18 cellular contexts compared by ENCODE assay signal in the genomic region with DNA sequence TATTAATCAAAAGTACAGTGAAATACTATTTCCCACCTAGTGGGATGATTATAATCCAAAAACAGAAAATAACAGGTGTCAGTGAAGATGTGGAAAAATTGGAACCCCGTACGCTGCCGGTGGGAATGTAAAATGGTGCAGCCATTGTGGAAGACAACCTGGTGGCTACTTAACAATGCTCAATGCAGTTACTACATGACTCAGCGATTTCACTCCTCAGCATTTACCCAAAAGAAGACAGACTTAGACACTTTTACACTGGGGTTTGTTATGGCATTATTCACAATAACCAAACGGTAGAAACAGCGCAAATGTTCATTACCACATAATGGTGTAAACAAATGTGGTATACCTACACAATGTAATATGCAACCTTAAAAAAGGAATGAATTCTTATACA. TPM values are rescaled to one million over a fixed set of nuclear protein-coding genes. Genes with fewer than 3 reads are reported as not detected.
DNase-seq lines count a peak whose midpoint lies in the region; ATAC-seq, FAIRE-seq and TF ChIP-seq lines count a peak whose summit lies in the region.
"Had no signal": no experiment of that assay in that cellular context is flagged by ENCODE, and none has a peak within 500 bp of the region (broad histone marks: within the 10 kb centered on the region; RNA-seq: fewer than 3 reads in every experiment).

No MANE protein-coding gene starts in this region.

- 91% methylated on average over 6 of the region's 6 CpGs; no CpG with 5 or more reads in 1 of the 2 experiments for WGBS in H1 (ENCODE audit: extremely low coverage in 1 of 2, insufficient coverage in 1 of 2, insufficient read length in 1 of 2, insufficient replicate concordance in 2 of 2, low coverage in 1 of 2, low lambda C conversion rate in 2 of 2, missing lambda C conversion rate in 1 of 2), 2 experiments

- no peak overlapping the region for H3K23ac ChIP-seq in H1 (ENCODE audit: insufficient read length)

- POLR2A ChIA-PET in OCI-LY7 (lab: Charles Lee): interaction anchor here (0.8 kb wide), 1 partner anchor 18 kb away, joined by 3 read pairs; no protein-coding TSS in a partner anchor
- POLR2A ChIA-PET in H1 (lab: Charles Lee; ENCODE audit: partially characterized antibody): interaction anchor here (0.6 to 2.0 kb wide), 5 partner anchors 9 to 23 kb away, joined by 3 to 5 read pairs (median 4); partner anchors contain the start of gene SECISBP2

- no peaks in the 10 kb centered on the region for H3K23me2 ChIP-seq in H1 (ENCODE audit: low read depth, low read length)

- H2BK120ac ChIP-seq in H1 (replicated peaks; ENCODE audit: low read depth, low read length): no peak overlapping the region

- FAIRE-seq in GM12892 (lab: Jason Lieb, UNC) (peak; percentile 79), H1 (lab: Jason Lieb, UNC) (no peak)
- FAIRE-seq: GM12878 had no signal

- intact Hi-C loops in OCI-LY7 (cut with micrococcal nuclease; ENCODE audit: unreplicated experiment): no loop called here
- intact Hi-C loops in upper lobe of right lung (cut with DNase I): no loop called here

- no peak for DNase-seq in activated T-cell treated with anti-CD3 and anti-CD28 coated beads, Interleukin-2, amount 50 U/mL, for 24 hours
- DNase-seq in activated T-cell treated with anti-CD3 and anti-CD28 coated beads for 4 hours (no peak), GM12892 (ENCODE audit: insufficient read length) (no peak), OCI-LY7 (ENCODE audit: low spot score) (no peak), H1 (ENCODE audit: low read depth in 1 of 2, low spot score in 2 of 2) (no peak), upper lobe of right lung (no peak), GM13977 (ENCODE audit: low spot score) (no peak)
- DNase-seq in activated CD8-positive, alpha-beta memory T cell treated with anti-CD3 and anti-CD28 coated beads, Interleukin-2, amount 10 ng/mL, durations not matched to agents 7 days and 5 days: no peak
- DNase-seq: CD4-positive, alpha-beta memory T cell; DMS153; GF-D8; NCI-H1092 treated with DMSO at 0.1 percent for 48 hours; NCI-H146; NCI-H2081; NCI-H446 treated with DMSO at 0.1 percent for 48 hours; Right ventricle myocardium superior had no signal

- no peak overlapping the region for H2BK5ac ChIP-seq in H1 (ENCODE audit: low read depth, low read length)

- CTCF ChIA-PET in OCI-LY7 (lab: Charles Lee; ENCODE audit: unreplicated experiment) (no interaction called here), H1 (lab: Charles Lee; ENCODE audit: partially characterized antibody) (no interaction called here)
- CTCF ChIA-PET in activated CD8-positive, alpha-beta memory T cell treated with anti-CD3 and anti-CD28 coated beads, Interleukin-2, amount 10 ng/mL, durations not matched to agents 7 days and 5 days (lab: Charles Lee): interaction anchor here (1.1 to 1.6 kb wide), 3 partner anchors 15 to 207 kb away, joined by 3 to 5 read pairs (median 3); no protein-coding TSS in a partner anchor

- H3K9me3 Mint-ChIP-seq in activated T-cell treated with anti-CD3 and anti-CD28 coated beads, Interleukin-2, amount 50 U/mL, for 24 hours: peaks cover 2% of the 10 kb centered on the region
- no peaks in the 10 kb centered on the region for H3K9me3 Mint-ChIP-seq in activated CD8-positive, alpha-beta memory T cell treated with anti-CD3 and anti-CD28 coated beads, Interleukin-2, amount 10 ng/mL, durations not matched to agents 7 days and 5 days (ENCODE audit: low read depth)

- H3K56ac ChIP-seq in H1 (replicated peaks; ENCODE audit: insufficient read length, low read depth, low read length): no peak overlapping the region

- H3K27me3 ChIP-seq in H1 (replicated peaks in 1 of 4; ENCODE audit: control insufficient read depth in 3 of 4, extremely low read depth in 1 of 4, insufficient read depth in 3 of 4, low read length in 3 of 4) (no peaks in the 10 kb centered on the region), upper lobe of right lung (no peaks in the 10 kb centered on the region)
- H3K27me3 ChIP-seq: BLaER1 had no signal

- H2AK5ac ChIP-seq in H1 (ENCODE audit: low read depth, low read length): no peak overlapping the region

- TF ChIP-seq POLR2A in GM12892 (IDR thresholded peaks at IDR 0.05; ENCODE audit: low read depth, low read length): no peak
- TF ChIP-seq POLR2A in H1 (IDR thresholded peaks at IDR 0.05; ENCODE audit: control extremely low read depth in 1 of 2, low read depth in 2 of 2, low read length in 2 of 2): no peak

- no peak overlapping the region for H3K4me2 ChIP-seq in OCI-LY7 (ENCODE audit: low read length)
- no peak overlapping the region for H3K4me2 ChIP-seq in H1 (ENCODE audit: insufficient read depth in 1 of 2, low read depth in 2 of 2, low read length in 2 of 2)
- H3K4me2 ChIP-seq: BLaER1 had no signal

- TF ChIP-seq CTCF in OCI-LY7 (conservative IDR thresholded peaks at IDR 0.05; ENCODE audit: low read length) (no peak), H1 (IDR thresholded peaks at IDR 0.05; ENCODE audit: control extremely low read depth in 1 of 3, insufficient read depth in 1 of 3, low read depth in 1 of 3, low read length in 3 of 3) (no peak), upper lobe of right lung (IDR thresholded peaks at IDR 0.05) (no peak), GM13977 (IDR thresholded peaks at IDR 0.05; ENCODE audit: extremely low read depth, insufficient read depth, missing control alignments) (no peak)

- H2BK15ac ChIP-seq in H1 (ENCODE audit: low read length): no peak overlapping the region

- H3K4me1 ChIP-seq in OCI-LY7 (ENCODE audit: insufficient read depth, low read length, poor library complexity, severe bottlenecking) (no peaks in the 10 kb centered on the region), H1 (replicated peaks in 1 of 4; ENCODE audit: control insufficient read depth in 3 of 4, insufficient read depth in 4 of 4, low read length in 3 of 4) (no peaks in the 10 kb centered on the region), upper lobe of right lung (no peaks in the 10 kb centered on the region)
- H3K4me1 ChIP-seq: BLaER1 had no signal

- H2BK12ac ChIP-seq in H1 (ENCODE audit: low read depth, low read length): no peak overlapping the region

- no peak overlapping the region for H3K18ac ChIP-seq in H1 (ENCODE audit: extremely low read depth, low read length)

- no peak overlapping the region for H4K5ac ChIP-seq in H1 (ENCODE audit: insufficient read length, low read depth, low read length)

- no peaks in the 10 kb centered on the region for H3K79me2 ChIP-seq in OCI-LY7 (ENCODE audit: insufficient read depth, low read depth, low read length)
- H3K79me2 ChIP-seq in H1 (ENCODE audit: control insufficient read depth in 1 of 2, insufficient read depth in 2 of 2, low read length in 2 of 2): no peaks in the 10 kb centered on the region

- no peaks in the 10 kb centered on the region for H3K27me3 Mint-ChIP-seq in activated T-cell treated with anti-CD3 and anti-CD28 coated beads, Interleukin-2, amount 50 U/mL, for 24 hours
- H3K27me3 Mint-ChIP-seq in activated CD8-positive, alpha-beta memory T cell treated with anti-CD3 and anti-CD28 coated beads, Interleukin-2, amount 10 ng/mL, durations not matched to agents 7 days and 5 days: no peaks in the 10 kb centered on the region
- H3K27me3 Mint-ChIP-seq: CD4-positive, alpha-beta memory T cell had no signal

- no peak overlapping the region for H4K8ac ChIP-seq in H1 (ENCODE audit: extremely low read depth, insufficient read depth, low read length)

- peak overlapping the region; percentile 56 for H3K27ac Mint-ChIP-seq in activated T-cell treated with anti-CD3 and anti-CD28 coated beads, Interleukin-2, amount 50 U/mL, for 24 hours
- H3K27ac Mint-ChIP-seq in activated CD8-positive, alpha-beta memory T cell treated with anti-CD3 and anti-CD28 coated beads, Interleukin-2, amount 10 ng/mL, durations not matched to agents 7 days and 5 days: no peak overlapping the region

- no peak overlapping the region for H3K4me3 Mint-ChIP-seq in activated T-cell treated with anti-CD3 and anti-CD28 coated beads, Interleukin-2, amount 50 U/mL, for 24 hours
- H3K4me3 Mint-ChIP-seq in activated CD8-positive, alpha-beta memory T cell treated with anti-CD3 and anti-CD28 coated beads, Interleukin-2, amount 10 ng/mL, durations not matched to agents 7 days and 5 days: no peak overlapping the region

- no peak overlapping the region for H3K9ac ChIP-seq in H1 (replicated peaks in 1 of 4; ENCODE audit: extremely low read depth in 1 of 4, low read depth in 3 of 4, low read length in 3 of 4)
- H3K9ac ChIP-seq: BLaER1 had no signal

- no peak overlapping the region for H3K14ac ChIP-seq in H1 (ENCODE audit: insufficient read length)

- no peaks in the 10 kb centered on the region for H3K9me2 ChIP-seq in OCI-LY7 (ENCODE audit: insufficient read depth, low read length)

- H3K27ac ChIP-seq in OCI-LY7 (ENCODE audit: low read depth, low read length, poor library complexity, severe bottlenecking): no peak overlapping the region
- no peak overlapping the region for H3K27ac ChIP-seq in H1 (ENCODE audit: low read depth, low read length)
- no peak overlapping the region for H3K27ac ChIP-seq in upper lobe of right lung
- H3K27ac ChIP-seq: BLaER1 had no signal

- no peak overlapping the region for H3K4ac ChIP-seq in H1 (replicated peaks; ENCODE audit: insufficient read length, low read depth, low read length)

- peaks cover 2% of the 10 kb centered on the region; the same call in 1 of the 2 replicates for H3K79me1 ChIP-seq in H1 (ENCODE audit: low read depth, low read length)

- H3K9me3 ChIP-seq in OCI-LY7 (ENCODE audit: low read length): no peaks in the 10 kb centered on the region
- no peaks in the 10 kb centered on the region for H3K9me3 ChIP-seq in H1 (ENCODE audit: insufficient read depth in 2 of 2, low read depth in 1 of 2, low read length in 1 of 2)
- no peaks in the 10 kb centered on the region for H3K9me3 ChIP-seq in upper lobe of right lung
- H3K9me3 ChIP-seq: BLaER1 had no signal

- in situ Hi-C loops in GM13977 (cut with MboI; ENCODE audit: low pct_unique_long_range_greater_than_20kb, low sequenced_read_pairs, unreplicated experiment): no loop called here

- no peak overlapping the region for H2BK20ac ChIP-seq in H1 (ENCODE audit: low read length)

- TF ChIP-seq RAD21 in H1 (IDR thresholded peaks at IDR 0.05 in 1 of 2, conservative IDR thresholded peaks at IDR 0.05 in 1 of 2; ENCODE audit: low read depth in 2 of 2, low read length in 2 of 2): no peak

- H3K36me3 ChIP-seq in OCI-LY7 (ENCODE audit: insufficient read depth, low read length): peaks cover 99% of the 10 kb centered on the region
- peaks cover 20 to 80% (median 51%) of the 10 kb centered on the region in 4 experiments; a peak in 7 of 8 replicates for H3K36me3 ChIP-seq in H1 (ENCODE audit: control insufficient read depth in 2 of 4, insufficient read depth in 4 of 4, low read length in 3 of 4)
- H3K36me3 ChIP-seq in upper lobe of right lung: peaks cover 96% of the 10 kb centered on the region

- ATAC-seq in upper lobe of right lung: no peak
- ATAC-seq in activated CD8-positive, alpha-beta memory T cell treated with anti-CD3 and anti-CD28 coated beads, Interleukin-2, amount 10 ng/mL, durations not matched to agents 7 days and 5 days: no peak
- ATAC-seq: GM12878 had no signal

- TF ChIP-seq EP300 in H1 (IDR thresholded peaks at IDR 0.05; ENCODE audit: borderline replicate concordance in 1 of 2, low read depth in 2 of 2, low read length in 2 of 2): no peak

- peaks cover 99% of the 10 kb centered on the region for H3K36me3 Mint-ChIP-seq in activated T-cell treated with anti-CD3 and anti-CD28 coated beads, Interleukin-2, amount 50 U/mL, for 24 hours (ENCODE audit: low read depth)
- H3K36me3 Mint-ChIP-seq in activated CD8-positive, alpha-beta memory T cell treated with anti-CD3 and anti-CD28 coated beads, Interleukin-2, amount 10 ng/mL, durations not matched to agents 7 days and 5 days: peaks cover 75% of the 10 kb centered on the region

- H2AFZ ChIP-seq in OCI-LY7 (ENCODE audit: low read length) (no peak overlapping the region), H1 (ENCODE audit: low read length) (no peak overlapping the region)

- H3K4me3 ChIP-seq in OCI-LY7 (ENCODE audit: low read depth, low read length, poor library complexity, severe bottlenecking) (no peak overlapping the region), H1 (ENCODE audit: extremely low read depth in 1 of 4, insufficient read depth in 2 of 4, low read depth in 3 of 4, low read length in 4 of 4) (no peak overlapping the region), upper lobe of right lung (no peak overlapping the region)
- H3K4me3 ChIP-seq: BLaER1, GM12878 had no signal

- H3K4me1 Mint-ChIP-seq in activated T-cell treated with anti-CD3 and anti-CD28 coated beads, Interleukin-2, amount 50 U/mL, for 24 hours (ENCODE audit: low read depth): peaks cover 79% of the 10 kb centered on the region
- peaks cover 37% of the 10 kb centered on the region for H3K4me1 Mint-ChIP-seq in activated CD8-positive, alpha-beta memory T cell treated with anti-CD3 and anti-CD28 coated beads, Interleukin-2, amount 10 ng/mL, durations not matched to agents 7 days and 5 days

- H4K20me1 ChIP-seq in OCI-LY7 (ENCODE audit: insufficient read depth, low read length): no peaks in the 10 kb centered on the region
- peaks cover 2 to 3% of the 10 kb centered on the region in 2 experiments for H4K20me1 ChIP-seq in H1 (replicated peaks in 1 of 2; ENCODE audit: control insufficient read depth in 1 of 2, insufficient read depth in 2 of 2, low read length in 2 of 2)

- TSS peak; percentile 17 for BruUV-seq in OCI-LY7 (replicated peaks; lab: Mats Ljungman, UMichigan)

- no peak overlapping the region for H4K91ac ChIP-seq in H1 (replicated peaks; ENCODE audit: insufficient read length, low read length)

RNA-seq across cellular contexts. Expression of gene SECISBP2, which starts 23.9 kb away (rescaled TPM):
- polyA plus RNA-seq in GM12892 (2012; ENCODE audit: missing spikeins): 36.2 TPM
- 76.1 and 77.6 TPM in 2 replicates for total RNA-seq in OCI-LY7 (2014; rRNA removed; shearing (Covaris generic))
- total RNA-seq in OCI-LY7 (2022) (85.5 and 108 TPM in 2 replicates), upper lobe of right lung (58.0 TPM)
- total RNA-seq in H1 (2021; fragmentation: NEBNext Ultra II Directional; extraction: Animal tissue kit (Norgen Biotek cat#: 25700)): 58.4 and 61.7 TPM in 2 replicates
- polyA plus RNA-seq in H1 (2011; rRNA removed): 36.4 and 39.0 TPM in 2 replicates
- polyA plus RNA-seq in H1 (2011; cell fraction: cytosol; rRNA removed): 58.9 TPM
- 117 TPM for polyA plus RNA-seq in H1 (2011; cell fraction: nucleus; rRNA removed)
- polyA plus RNA-seq in H1 (2012, experiment 1 of 2): 44.2 to 55.7 TPM (median 51.3 TPM) in 4 replicates
- 4.2 TPM for polyA plus RNA-seq in H1 (2012, experiment 2 of 2)
- polyA plus RNA-seq in H1 (2013, experiment 1 of 2): 75.9 TPM
- 69.4 TPM for polyA plus RNA-seq in H1 (2013, experiment 2 of 2)
- 55.7 and 61.5 TPM in 2 replicates for polyA minus RNA-seq in H1 (2011; rRNA and poly(A)+ RNA removed)
- polyA minus RNA-seq in H1 (2011; cell fraction: cytosol; rRNA and poly(A)+ RNA removed): 26.3 TPM
- 111 TPM for polyA minus RNA-seq in H1 (2011; cell fraction: nucleus; rRNA and poly(A)+ RNA removed)
- 10 to 100 TPM; 36.1 to 40.2 TPM for total RNA-seq in activated CD8-positive, alpha-beta memory T cell treated with anti-CD3 and anti-CD28 coated beads, Interleukin-2, amount 10 ng/mL, durations not matched to agents 7 days and 5 days

RNA-seq across cellular contexts. Expression of gene CKS2, which starts 31.2 kb away (rescaled TPM):
- polyA plus RNA-seq in GM12892 (2012; ENCODE audit: missing spikeins): 339 TPM
- 229 and 299 TPM in 2 replicates for total RNA-seq in OCI-LY7 (2014; rRNA removed; shearing (Covaris generic))
- total RNA-seq in OCI-LY7 (2022) (285 and 305 TPM in 2 replicates), upper lobe of right lung (15.0 TPM)
- total RNA-seq in H1 (2021; fragmentation: NEBNext Ultra II Directional; extraction: Animal tissue kit (Norgen Biotek cat#: 25700)): 320 and 337 TPM in 2 replicates
- polyA plus RNA-seq in H1 (2011; rRNA removed): 595 and 689 TPM in 2 replicates
- 655 TPM for polyA plus RNA-seq in H1 (2011; cell fraction: cytosol; rRNA removed)
- 203 TPM for polyA plus RNA-seq in H1 (2011; cell fraction: nucleus; rRNA removed)
- polyA plus RNA-seq in H1 (2012, experiment 1 of 2): 286 to 484 TPM (median 379 TPM) in 4 replicates
- 874 TPM for polyA plus RNA-seq in H1 (2012, experiment 2 of 2)
- 200 TPM for polyA plus RNA-seq in H1 (2013, experiment 1 of 2)
- polyA plus RNA-seq in H1 (2013, experiment 2 of 2): 204 TPM
- polyA minus RNA-seq in H1 (2011; rRNA and poly(A)+ RNA removed): 251 and 296 TPM in 2 replicates
- 162 TPM for polyA minus RNA-seq in H1 (2011; cell fraction: cytosol; rRNA and poly(A)+ RNA removed)
- 82.4 TPM for polyA minus RNA-seq in H1 (2011; cell fraction: nucleus; rRNA and poly(A)+ RNA removed)
- total RNA-seq in activated CD8-positive, alpha-beta memory T cell treated with anti-CD3 and anti-CD28 coated beads, Interleukin-2, amount 10 ng/mL, durations not matched to agents 7 days and 5 days: 100 to 1,000 TPM; 200 to 225 TPM

Comparison
In these comparisons a context has a peak if more than half of its experiments do, and no peak if none do; other contexts are left out.
1. RNA of gene CKS2, which starts 31.2 kb away (total RNA-seq): 320 to 337 TPM in H1, 229 to 305 TPM in OCI-LY7 and 200 to 225 TPM in activated CD8-positive, alpha-beta memory T cell treated with anti-CD3 and anti-CD28 coated beads, Interleukin-2, amount 10 ng/mL, durations not matched to agents 7 days and 5 days; 15.0 TPM in upper lobe of right lung (single experiment); every median in the first group is over 10 times any median in the second.